27 cellular contexts compared by ENCODE assay signal in the genomic region with DNA sequence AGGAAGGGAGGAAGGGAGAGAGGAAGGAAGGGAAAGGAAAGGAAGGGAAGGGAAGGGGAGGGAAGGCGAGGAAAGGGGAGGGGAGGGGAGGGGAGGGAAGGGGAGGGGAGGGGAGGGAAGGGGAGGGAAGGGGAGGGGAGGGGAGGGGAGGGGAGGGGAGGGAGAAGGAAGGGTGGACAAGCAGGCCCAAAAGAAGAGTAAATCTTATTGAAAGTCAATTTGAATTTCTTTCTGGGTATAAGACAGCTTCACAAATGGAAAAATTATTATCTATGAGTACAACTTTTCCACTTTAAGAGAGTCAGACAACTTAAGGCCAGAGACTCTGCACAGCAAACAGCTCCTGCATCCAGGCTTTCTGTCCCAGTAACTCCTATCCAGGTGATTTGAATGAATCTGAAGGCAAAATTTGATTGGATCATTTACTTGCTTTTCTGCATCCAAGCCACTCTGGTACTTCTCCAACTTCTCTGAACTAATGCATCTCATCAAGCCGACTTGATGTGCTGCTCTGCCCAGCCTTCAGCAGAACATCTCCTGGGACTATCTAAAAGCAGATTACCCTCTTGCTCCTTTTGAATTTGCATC.
"Had no signal": no experiment of that assay in that cellular context is flagged by ENCODE, and none has a peak within 500 bp of the region (broad histone marks: within the 10 kb centered on the region; RNA-seq: fewer than 3 reads in every experiment).

No MANE protein-coding gene starts in this region.

- H3K27me3 ChIP-seq: stomach, suprapubic skin, testis, thyroid gland, tibial artery, tibial nerve, transverse colon, upper lobe of left lung, upper lobe of right lung, uterus, vagina had no signal

- H3K9me3 ChIP-seq: stomach, suprapubic skin, testis, thoracic aorta, thyroid gland, tibial artery, tibial nerve, transverse colon, upper lobe of left lung, upper lobe of right lung, uterus, vagina had no signal

- H3K36me3 ChIP-seq: stomach, suprapubic skin, thoracic aorta, thyroid gland, tibial artery, tibial nerve, transverse colon, upper lobe of left lung, upper lobe of right lung, uterus, vagina had no signal

- H3K4me1 ChIP-seq: stomach, suprapubic skin, testis, thyroid gland, tibial artery, tibial nerve, transverse colon, upper lobe of left lung, upper lobe of right lung, uterus, vagina had no signal

- FAIRE-seq: urothelium cell line had no signal

- H3K27ac ChIP-seq: stomach, suprapubic skin, testis, thoracic aorta, thyroid gland, tibial artery, tibial nerve, transverse colon, upper lobe of left lung, upper lobe of right lung, uterus, vagina had no signal

- H3K4me3 ChIP-seq: stomach, suprapubic skin, testis, thoracic aorta, thyroid gland, tibial artery, tibial nerve, transverse colon, upper lobe of left lung, upper lobe of right lung, uterus, vagina had no signal

- DNase-seq: stimulated activated CD4-positive, alpha-beta T cell treated with anti-CD3 and anti-CD28 coated beads, Interleukin-2, amount 100 ng/mL, for 48 hours; stimulated activated CD4-positive, alpha-beta T cell treated with anti-CD3 and anti-CD28 coated beads, Interleukin-4, amount 100 ng/mL, for 1 hour; stimulated activated CD4-positive, alpha-beta T cell treated with anti-CD3 and anti-CD28 coated beads, Interleukin-4, amount 100 ng/mL, for 24 hours; stimulated activated CD4-positive, alpha-beta T cell treated with anti-CD3 and anti-CD28 coated beads, Interleukin-4, amount 100 ng/mL, for 4 hours; stimulated activated CD8-positive, alpha-beta memory T cell treated with anti-CD3 and anti-CD28 coated beads, Interleukin-4, amount 100 ng/mL, for 48 hours; stimulated activated naive B cell treated with anti-CD40 and anti-IgM and Interleukin-4, amounts not matched to agents 10 μg/mL and 1 μg/mL and 100 μg/mL, for 72 hours; stimulated activated naive CD4-positive, alpha-beta T cell; stimulated activated naive CD4-positive, alpha-beta T cell treated with Interleukin-2 at 50 U/mL for 16 hours; stimulated activated naive CD8-positive, alpha-beta T cell treated with anti-CD3 and anti-CD28 coated beads, Interleukin-15, amount 100 ng/mL, for 72 hours; stimulated activated naive CD8-positive, alpha-beta T cell treated with anti-CD3 and anti-CD28 coated beads, Interleukin-15, Interleukin-2, amounts not matched to agents 100 U/mL and 50 U/mL, for 24 hours; stomach; substantia nigra; testis; thyroid gland; tibial artery; transverse colon; trophoblast cell; upper lobe of left lung; upper lobe of right lung; uterus had no signal

- ATAC-seq: stimulated activated effector memory CD8-positive, alpha-beta T cell treated with anti-CD3 and anti-CD28 coated beads, Interleukin-12 subunit alpha, Interleukin-12 subunit beta, amount 100 ng/mL, for 72 hours; stimulated activated memory B cell treated with anti-CD40 and anti-IgM and Interleukin-4, amounts not matched to agents 10 μg/mL and 1 μg/mL and 100 μg/mL, for 72 hours; stimulated activated naive B cell treated with anti-CD40 and anti-IgM and Interleukin-4, amounts not matched to agents 10 μg/mL and 1 μg/mL and 100 μg/mL, for 72 hours; stimulated activated naive CD8-positive, alpha-beta T cell treated with anti-CD3 and anti-CD28 coated beads, Interleukin-15, amount 100 ng/mL, for 72 hours; stimulated activated naive CD8-positive, alpha-beta T cell treated with anti-CD3 and anti-CD28 coated beads, Interleukin-15, Interleukin-2, amounts not matched to agents 100 U/mL and 50 U/mL, for 24 hours; upper lobe of right lung had no signal
